In genomic region chr6:3870528-3870925, GRCh38 we compare ENCODE assay signal across 15 cellular contexts.
"Had no signal": no experiment of that assay in that cellular context is flagged by ENCODE, and none has a peak within 500 bp of the region (broad histone marks: within the 10 kb centered on the region; RNA-seq: fewer than 3 reads in every experiment).

No MANE protein-coding gene starts in this region.

- H3K4me1 Mint-ChIP-seq: naive B cell had no signal

- H3K9me3 ChIP-seq: SJCRH30, testis had no signal

- H3K36me3 Mint-ChIP-seq: brain, naive B cell had no signal

- ATAC-seq: left cardiac atrium had no signal

- H3K9me3 Mint-ChIP-seq: brain; central memory CD8-positive, alpha-beta T cell; naive B cell had no signal

- DNase-seq: activated CD4-positive, alpha-beta T cell treated with anti-CD3 and anti-CD28 coated beads for 48 hours; activated naive CD4-positive, alpha-beta T cell treated with anti-CD3 and anti-CD28 coated beads, Interleukin-2, amount 50 U/mL, for 16 hours; amygdala; cortex of kidney; effector memory CD4-positive, alpha-beta T cell; hypothalamus; left cardiac atrium; naive B cell; SJCRH30; SW 1271; testis had no signal

- H3K27ac ChIP-seq: parathyroid adenoma, SJCRH30, testis, VCaP had no signal

- H3K79me2 ChIP-seq: parathyroid adenoma had no signal

- H3K4me3 ChIP-seq: SJCRH30, testis had no signal

- H3K27me3 ChIP-seq: SJCRH30, testis had no signal

- H2AFZ ChIP-seq: parathyroid adenoma had no signal

- H3K4me1 ChIP-seq: parathyroid adenoma, SJCRH30, testis had no signal

- H3K36me3 ChIP-seq: SJCRH30 had no signal

- H3K27ac Mint-ChIP-seq: naive B cell had no signal

- H3K4me3 Mint-ChIP-seq: brain; central memory CD8-positive, alpha-beta T cell; naive B cell had no signal
